1 cellular context compared by ENCODE assay signal in genomic region chr7:100013328-100013676, GRCh38.
TF ChIP-seq lines count a peak whose summit lies in the region.

No MANE protein-coding gene starts in this region.

TF ChIP-seq in HCT116, 20 proteins besides CTCF, POLR2A, EP300 and RAD21:
- TF ChIP-seq SP1 (IDR thresholded peaks at IDR 0.05; ENCODE audit: low read depth) (no peak), JUND (IDR thresholded peaks at IDR 0.05) (peak; percentile 26; the same call in 1 of the 2 replicates), ELF1 (IDR thresholded peaks at IDR 0.05; ENCODE audit: borderline replicate concordance, low read depth) (no peak)
